ENCODE assay signal across 1 cellular context in the genomic region with DNA sequence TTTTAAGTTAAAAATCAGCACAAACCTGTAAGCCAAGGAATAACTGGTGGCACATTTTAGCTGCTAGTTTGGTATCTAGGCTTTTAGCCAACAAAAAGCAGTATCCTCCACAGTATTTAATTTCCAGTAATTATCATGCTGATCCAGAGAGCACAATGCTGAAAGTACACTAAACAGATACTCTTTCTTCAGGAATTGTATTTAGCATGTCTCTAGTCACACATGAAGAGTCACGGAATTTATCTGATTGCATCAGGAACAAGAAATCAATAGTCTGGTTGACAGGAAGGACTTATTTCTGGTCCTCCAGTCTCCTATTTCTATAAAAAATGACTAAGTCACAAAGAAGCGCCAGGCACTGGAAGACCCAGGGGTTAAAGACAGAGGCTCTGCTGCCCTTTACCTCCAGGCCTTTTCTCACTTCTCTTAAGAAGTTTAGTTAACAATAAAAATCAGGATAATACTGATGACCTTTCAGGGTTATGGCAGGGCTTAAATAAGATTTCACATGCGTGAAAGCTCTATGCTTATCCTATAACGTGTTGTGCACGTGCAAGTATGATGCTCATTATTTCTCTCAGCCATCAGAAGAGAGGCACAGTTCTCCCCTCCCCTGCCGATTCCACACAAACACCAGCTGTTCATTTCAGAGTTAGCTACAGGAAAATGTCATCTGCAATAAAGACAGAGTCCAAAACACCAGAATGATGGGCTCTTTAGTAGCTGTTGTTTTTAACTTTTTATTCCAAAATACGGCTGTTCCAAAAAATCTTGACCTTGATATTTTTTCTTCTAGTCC.
TF ChIP-seq lines count a peak whose summit lies in the region.

No MANE protein-coding gene starts in this region.

TF ChIP-seq in K562, 482 proteins besides CTCF, POLR2A, EP300 and RAD21:
- TF ChIP-seq FUS (optimal IDR thresholded peaks at IDR 0.05; ENCODE audit: low read depth, low read length) (no peak), ZNF318 (IDR thresholded peaks at IDR 0.05; ENCODE audit: borderline replicate concordance in 1 of 2, low read depth in 1 of 2) (no peak), PHTF2 (CRISPR knock-in tag; IDR thresholded peaks at IDR 0.05) (no peak), BHLHE40 (IDR thresholded peaks at IDR 0.05; ENCODE audit: low read length) (peak; percentile 64), ZNF124 (CRISPR knock-in tag; IDR thresholded peaks at IDR 0.05) (no peak), CEBPG (CRISPR knock-in tag; IDR thresholded peaks at IDR 0.05) (no peak), CEBPG (tag; conservative IDR thresholded peaks at IDR 0.05 in 1 of 2, IDR thresholded peaks at IDR 0.05 in 1 of 2) (0 out of 4 replicates have a peak, but pooled peaks of 1 of the 2 experiments have one; percentile 15)
